Comparison of ENCODE assay signal across 12 cellular contexts in the genomic region with DNA sequence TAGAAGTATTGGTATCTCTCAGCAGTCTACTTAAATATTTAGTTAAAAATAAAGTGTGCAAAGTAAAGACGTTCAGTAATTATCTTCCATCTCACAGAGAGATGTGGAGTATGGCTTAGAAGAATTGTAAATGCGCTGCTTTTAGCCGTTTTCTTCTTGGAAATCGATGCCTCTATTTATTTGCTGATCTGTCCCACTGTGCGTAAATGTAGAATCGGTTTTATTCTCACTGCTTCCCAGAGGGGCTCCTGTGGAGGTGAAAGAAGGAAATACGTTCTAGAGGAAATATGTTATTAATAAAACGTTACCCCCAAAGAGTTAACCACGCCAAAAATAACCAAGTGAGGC. TPM values are rescaled to one million over a fixed set of nuclear protein-coding genes. Genes with fewer than 3 reads are reported as not detected.
A peak's percentile ranks its signal among the peaks of the same experiment; 100 is the strongest.
DNase-seq lines count a peak whose midpoint lies in the region; ATAC-seq, FAIRE-seq and TF ChIP-seq lines count a peak whose summit lies in the region.
"Had no signal": no experiment of that assay in that cellular context is flagged by ENCODE, and none has a peak within 500 bp of the region (broad histone marks: within the 10 kb centered on the region; RNA-seq: fewer than 3 reads in every experiment).

No MANE protein-coding gene starts in this region.

- no peak for TF ChIP-seq CTCF in foreskin fibroblast (IDR thresholded peaks at IDR 0.05; ENCODE audit: low read depth, low read length)
- no peak for TF ChIP-seq CTCF in GM13977 (IDR thresholded peaks at IDR 0.05; ENCODE audit: extremely low read depth, insufficient read depth, missing control alignments)

- FAIRE-seq in GM19239 (lab: Jason Lieb, UNC), result no peak
- FAIRE-seq: GM12878 had no signal

- H3K4me1 ChIP-seq in skeletal muscle satellite cell (ENCODE audit: control insufficient read depth, insufficient read depth, low read length), result peaks cover 33% of the 10 kb centered on the region

- peak overlapping the region; percentile 92 for H3K4me2 ChIP-seq in skeletal muscle satellite cell (ENCODE audit: low read length)

- peak overlapping the region; percentile 66 to 83 for H3K4me3 ChIP-seq in foreskin fibroblast (ENCODE audit: low read depth in 1 of 2, low read length in 2 of 2)
- H3K4me3 ChIP-seq in skeletal muscle satellite cell (ENCODE audit: low read length), result no peak overlapping the region
- H3K4me3 ChIP-seq: GM12878 had no signal

- H3K4me3 Mint-ChIP-seq in activated CD4-positive, alpha-beta T cell treated with anti-CD3 and anti-CD28 coated beads, Interleukin-2, amount 10 ng/mL, durations not matched to agents 24 days and 14 days, result peak overlapping the region; percentile 74
- peak overlapping the region; percentile 78 for H3K4me3 Mint-ChIP-seq in activated naive CD8-positive, alpha-beta T cell

- no peak overlapping the region for H3K27ac Mint-ChIP-seq in activated CD4-positive, alpha-beta T cell treated with anti-CD3 and anti-CD28 coated beads, Interleukin-2, amount 10 ng/mL, durations not matched to agents 24 days and 14 days
- H3K27ac Mint-ChIP-seq in activated naive CD8-positive, alpha-beta T cell, result no peak overlapping the region

- ATAC-seq in HG02763 (IDR thresholded peaks at IDR 0.05; ENCODE audit: unreplicated experiment), result no peak
- ATAC-seq: GM12878 had no signal

- peaks cover 2% of the 10 kb centered on the region for H3K36me3 Mint-ChIP-seq in activated CD4-positive, alpha-beta T cell treated with anti-CD3 and anti-CD28 coated beads, Interleukin-2, amount 10 ng/mL, durations not matched to agents 24 days and 14 days (ENCODE audit: low read depth)
- no peaks in the 10 kb centered on the region for H3K36me3 Mint-ChIP-seq in activated naive CD8-positive, alpha-beta T cell

- no peaks in the 10 kb centered on the region for H3K9me3 Mint-ChIP-seq in activated CD4-positive, alpha-beta T cell treated with anti-CD3 and anti-CD28 coated beads, Interleukin-2, amount 10 ng/mL, durations not matched to agents 24 days and 14 days
- H3K9me3 Mint-ChIP-seq in activated naive CD8-positive, alpha-beta T cell (ENCODE audit: low read depth), result no peaks in the 10 kb centered on the region

- in situ Hi-C loops in GM13977 (cut with MboI; ENCODE audit: low pct_unique_long_range_greater_than_20kb, low sequenced_read_pairs, unreplicated experiment), result no loop called here

- peaks cover 47% of the 10 kb centered on the region for H3K27me3 Mint-ChIP-seq in activated CD4-positive, alpha-beta T cell treated with anti-CD3 and anti-CD28 coated beads, Interleukin-2, amount 10 ng/mL, durations not matched to agents 24 days and 14 days
- H3K27me3 Mint-ChIP-seq in activated naive CD8-positive, alpha-beta T cell, result peaks cover 15% of the 10 kb centered on the region

- H3K4me1 Mint-ChIP-seq in activated CD4-positive, alpha-beta T cell treated with anti-CD3 and anti-CD28 coated beads, Interleukin-2, amount 10 ng/mL, durations not matched to agents 24 days and 14 days, result peaks cover 18% of the 10 kb centered on the region
- peaks cover 26% of the 10 kb centered on the region for H3K4me1 Mint-ChIP-seq in activated naive CD8-positive, alpha-beta T cell (ENCODE audit: low read depth)

- no peaks in the 10 kb centered on the region for H3K27me3 ChIP-seq in skeletal muscle satellite cell (ENCODE audit: control insufficient read depth, insufficient read depth, low read length)

- no peaks in the 10 kb centered on the region for H3K9me3 ChIP-seq in skeletal muscle satellite cell (replicated peaks; ENCODE audit: low read length)

- peak overlapping the region; percentile 14 for H3K9ac ChIP-seq in skeletal muscle satellite cell (ENCODE audit: low read depth, low read length)

- intact Hi-C loops in activated CD4-positive, alpha-beta T cell treated with anti-CD3 and anti-CD28 coated beads, Interleukin-2, amount 10 ng/mL, durations not matched to agents 24 days and 14 days (cut with micrococcal nuclease), result no loop called here

- no peak for DNase-seq in activated CD4-positive, alpha-beta T cell treated with anti-CD3 and anti-CD28 coated beads, Interleukin-2, amount 10 ng/mL, durations not matched to agents 24 days and 14 days
- no peak for DNase-seq in activated CD4-positive, alpha-beta T cell treated with anti-CD3 and anti-CD28 coated beads for 48 hours
- no peak for DNase-seq in foreskin fibroblast
- no peak for DNase-seq in GM19239 (ENCODE audit: insufficient read length, low spot score)
- no peak for DNase-seq in GM13977 (ENCODE audit: low spot score)
- DNase-seq: DMS53; Kasumi-1; stimulated activated CD4-positive, alpha-beta T cell treated with anti-CD3 and anti-CD28 coated beads, Interleukin-15, amount 100 ng/mL, for 24 hours had no signal

- H3K36me3 ChIP-seq in skeletal muscle satellite cell (ENCODE audit: insufficient read depth, low read length), result no peaks in the 10 kb centered on the region

RNA-seq across cellular contexts. Expression of gene NPAS2, which starts 1.9 kb away (rescaled TPM):
- 9.1 and 10.1 TPM in 2 replicates for total RNA-seq in activated CD4-positive, alpha-beta T cell treated with anti-CD3 and anti-CD28 coated beads, Interleukin-2, amount 10 ng/mL, durations not matched to agents 24 days and 14 days
- 7.4 and 8.9 TPM in 2 replicates for total RNA-seq in skeletal muscle satellite cell (2012; rRNA removed)
